10 cellular contexts compared by ENCODE assay signal in the genomic region with DNA sequence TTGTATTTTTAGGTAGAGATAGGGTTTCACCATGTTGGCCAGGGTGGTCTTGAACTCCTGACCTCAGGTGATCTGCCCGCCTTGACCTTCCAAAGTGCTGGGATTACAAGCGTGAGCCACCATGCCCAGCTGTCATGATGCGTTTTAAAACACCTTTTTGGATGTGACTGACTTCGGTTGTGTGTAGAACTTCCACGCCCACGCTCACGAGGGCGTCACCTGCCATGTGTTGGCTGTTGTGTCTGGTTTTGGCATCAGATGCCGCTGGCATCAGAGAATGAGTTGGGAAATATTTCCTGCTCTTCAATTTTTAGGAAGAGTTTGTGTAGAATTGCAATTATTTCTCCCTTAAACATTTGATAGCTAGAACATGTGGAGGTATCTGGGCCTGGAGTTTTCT.
"Had no signal": no experiment of that assay in that cellular context is flagged by ENCODE, and none has a peak within 500 bp of the region (broad histone marks: within the 10 kb centered on the region; RNA-seq: fewer than 3 reads in every experiment).

No MANE protein-coding gene starts in this region.

- H3K27me3 ChIP-seq: body of pancreas, pancreas had no signal

- DNase-seq: activated CD4-positive, alpha-beta T cell treated with anti-CD3 and anti-CD28 coated beads for 48 hours; activated CD8-positive, alpha-beta T cell treated with anti-CD3 and anti-CD28 coated beads, Interleukin-2, amount 10 ng/mL, durations not matched to agents 7 days and 5 days; activated naive CD4-positive, alpha-beta T cell treated with anti-CD3 and anti-CD28 coated beads, Interleukin-2, amount 10 ng/mL, durations not matched to agents 7 days and 5 days; amniotic stem cell; effector memory CD8-positive, alpha-beta T cell; hypothalamus had no signal

- H3K36me3 ChIP-seq: pancreas had no signal

- H3K27ac ChIP-seq: body of pancreas, pancreas, skin epidermis had no signal

- H3K9me3 ChIP-seq: body of pancreas, pancreas had no signal

- H3K4me3 ChIP-seq: body of pancreas, pancreas, skin epidermis had no signal

- H3K4me1 ChIP-seq: pancreas had no signal

- ATAC-seq: activated CD8-positive, alpha-beta T cell treated with anti-CD3 and anti-CD28 coated beads, Interleukin-2, amount 10 ng/mL, durations not matched to agents 7 days and 5 days; body of pancreas; effector memory CD8-positive, alpha-beta T cell; pancreas; WTC11 had no signal
